In the genomic region with DNA sequence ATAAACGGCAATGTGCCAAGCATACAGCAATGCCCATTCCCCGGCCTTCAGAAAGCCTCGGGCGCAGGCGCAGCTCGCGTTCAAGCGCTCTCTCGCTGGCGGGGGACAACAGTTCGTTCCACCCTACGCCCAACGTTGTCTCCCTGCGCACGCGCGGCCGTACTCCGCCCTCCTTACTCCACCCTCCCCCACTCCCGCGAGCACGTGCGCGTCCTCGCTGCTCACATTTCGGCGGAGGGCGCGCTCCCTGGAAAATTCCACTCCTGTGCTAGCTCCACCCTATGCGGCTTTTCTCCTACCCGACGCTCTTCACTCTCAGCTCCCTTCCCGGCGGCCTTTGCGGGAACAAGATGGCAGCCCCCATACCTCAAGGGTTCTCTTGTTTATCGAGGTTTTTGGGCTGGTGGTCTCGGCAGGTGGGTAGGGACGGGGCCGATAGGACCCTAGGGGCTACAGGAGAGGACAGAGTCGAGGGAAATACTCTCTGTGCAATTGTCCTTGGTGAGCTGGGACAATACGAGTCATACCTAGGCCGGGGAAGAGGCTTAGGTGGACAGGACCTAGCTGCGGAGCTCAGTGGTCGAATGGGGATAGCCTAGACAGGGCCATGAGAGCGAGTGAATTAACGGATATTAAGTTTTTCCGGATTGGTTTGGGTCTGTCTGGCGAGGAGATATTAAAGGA, we compare ENCODE assay signal across 8 cellular contexts. TPM values are rescaled to one million over a fixed set of nuclear protein-coding genes. Genes with fewer than 3 reads are reported as not detected.
DNase-seq lines count a peak whose midpoint lies in the region; ATAC-seq, FAIRE-seq and TF ChIP-seq lines count a peak whose summit lies in the region.
"Not testable (repeated sequence)": the region's sequence is repeated elsewhere in the genome, so short reads cannot be mapped to it uniquely, and the experiment has no call there.

TSS of gene MRPL45 (plus strand) at position 335 of the 684 bp plus-strand sequence. CDS start at position 351, 16 bp downstream.

- intact Hi-C loops in kidney (cut with DNase I), result not testable (repeated sequence)

- ATAC-seq in HG03442 (IDR thresholded peaks at IDR 0.05; ENCODE audit: unreplicated experiment), result peak; percentile 97

- peak within 1 kb of the TSS in 1 of 2 donors; percentile 75 for H3K9ac ChIP-seq in kidney (ENCODE audit: low read length in 2 of 2)

- not testable (repeated sequence) for H3K9me3 ChIP-seq in kidney (ENCODE audit: control insufficient read depth in 1 of 2, low read length in 2 of 2)

- not testable (repeated sequence) for H3K36me3 ChIP-seq in kidney (ENCODE audit: control insufficient read depth in 1 of 2, insufficient read depth in 2 of 2, low read length in 2 of 2)

- H3K4me1 ChIP-seq in kidney (ENCODE audit: control insufficient read depth in 1 of 2, insufficient read depth in 1 of 2, low read depth in 1 of 2, low read length in 2 of 2), result not testable (repeated sequence)

- peak within 1 kb of the TSS; percentile 74 to 82 for H3K4me3 ChIP-seq in kidney (ENCODE audit: low read length in 2 of 2)

- TF ChIP-seq CTCF in kidney (IDR thresholded peaks at IDR 0.05; ENCODE audit: borderline replicate concordance, extremely low read depth, insufficient read depth), result not testable (repeated sequence)

- not testable (repeated sequence) for H3K27ac ChIP-seq in kidney (ENCODE audit: low read depth in 2 of 2, low read length in 2 of 2)

- FAIRE-seq in GM19239 (lab: Jason Lieb, UNC); kidney (lab: Jason Lieb, UNC): not testable (repeated sequence)

- DNase-seq in Ammon's horn (ENCODE audit: low spot score) (peak; percentile 98), GM19239 (ENCODE audit: insufficient read length, low spot score) (peak; percentile 74), NCI-H510A treated with DMSO at 0.1 percent for 48 hours (lab: John Stamatoyannopoulos, UW) (peak; percentile 98), cerebellum (ENCODE audit: low spot score) (peak; percentile 94), kidney (peak; percentile 99)
- peak; percentile 93 for DNase-seq in activated CD4-positive, alpha-beta T cell treated with anti-CD3 and anti-CD28 coated beads for 24 hours (ENCODE audit: low read depth in 2 of 2)
- peak; percentile 91 to 95 for DNase-seq in stimulated activated CD4-positive, alpha-beta T cell treated with anti-CD3 and anti-CD28 coated beads, Interleukin-15, amount 100 ng/mL, for 1 hour (ENCODE audit: low read depth in 1 of 2, low spot score in 1 of 2)

RNA-seq across cellular contexts. Expression of gene MRPL45, which starts in this region (rescaled TPM):
- total RNA-seq in cerebellum (16.2 TPM), kidney (28.0 TPM)
- 45.9 TPM for polyA plus RNA-seq in kidney (ENCODE audit: insufficient read depth, low read depth, low replicate concordance)
